ENCODE assay signal across 2 cellular contexts in genomic region chr5:112975721-112976431, GRCh38.
TF ChIP-seq lines count a peak whose summit lies in the region.

No MANE protein-coding gene starts in this region.

TF ChIP-seq in HCT116, 20 proteins besides CTCF, POLR2A, EP300 and RAD21:
- TF ChIP-seq REST (IDR thresholded peaks at IDR 0.05; ENCODE audit: low read depth) (no peak), SRF (IDR thresholded peaks at IDR 0.05; ENCODE audit: low read depth) (no peak), CBX3 (IDR thresholded peaks at IDR 0.05; ENCODE audit: low read depth) (no peak)

TF ChIP-seq in endothelial cell of umbilical vein, 7 proteins besides CTCF, POLR2A, EP300 and RAD21:
- TF ChIP-seq FOS (IDR thresholded peaks at IDR 0.05; ENCODE audit: borderline replicate concordance, insufficient read depth, low read length) (no peak), JUN (IDR thresholded peaks at IDR 0.05; ENCODE audit: borderline replicate concordance, insufficient read depth, insufficient read length, low read depth) (no peak), MYC (IDR thresholded peaks at IDR 0.05; ENCODE audit: low read depth, low read length) (no peak), POLR2AphosphoS5 (IDR thresholded peaks at IDR 0.05; ENCODE audit: insufficient read depth, low read depth, low read length) (no peak), MAX (IDR thresholded peaks at IDR 0.05; ENCODE audit: insufficient read depth, insufficient read length) (no peak), GATA2 (IDR thresholded peaks at IDR 0.05; ENCODE audit: insufficient read depth, insufficient read length, low read depth, low read length) (no peak), EZH2 (IDR thresholded peaks at IDR 0.05; ENCODE audit: borderline replicate concordance, low read depth, low read length, severe bottlenecking) (no peak)
